ENCODE assay signal across 10 cellular contexts in the genomic region with DNA sequence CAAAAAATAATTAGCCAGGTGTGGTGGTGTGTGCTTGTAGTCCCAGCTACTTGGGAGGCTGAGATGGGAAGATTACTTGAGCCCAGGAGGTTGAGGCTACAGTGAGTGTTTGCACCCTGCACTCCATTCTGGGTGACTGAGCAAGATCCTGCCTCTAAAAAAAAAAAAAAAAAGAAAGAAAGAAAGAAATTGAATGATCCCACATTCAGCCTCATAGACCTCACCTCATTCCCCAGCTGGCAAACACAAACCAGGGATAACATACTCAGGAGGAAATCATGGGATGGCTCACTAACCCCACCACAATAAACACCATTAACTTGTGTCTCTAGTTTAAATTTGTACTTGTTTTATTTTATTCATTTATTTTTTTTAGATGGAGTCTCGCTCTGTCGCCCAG. TPM values are rescaled to one million over a fixed set of nuclear protein-coding genes. Genes with fewer than 3 reads are reported as not detected.
DNase-seq lines count a peak whose midpoint lies in the region; ATAC-seq, FAIRE-seq and TF ChIP-seq lines count a peak whose summit lies in the region.
"Had no signal": no experiment of that assay in that cellular context is flagged by ENCODE, and none has a peak within 500 bp of the region (broad histone marks: within the 10 kb centered on the region; RNA-seq: fewer than 3 reads in every experiment).

No MANE protein-coding gene starts in this region.

- CTCF ChIA-PET in K562 (lab: Yijun Ruan, JAX; ENCODE audit: low intra/inter-chr PET ratio) = interaction anchor here (1.1 to 1.5 kb wide), 3 partner anchors 58 to 193 kb away, joined by 3 to 6 read pairs (median 3); no protein-coding TSS in a partner anchor

- H3K4me3 ChIP-seq in heart right ventricle (no peak overlapping the region), K562 (no peak overlapping the region), muscle layer of colon (ENCODE audit: low read depth in 1 of 2, low read length in 2 of 2) (no peak overlapping the region), upper lobe of left lung (no peak overlapping the region)

- H3K9ac ChIP-seq in K562 (ENCODE audit: insufficient read depth in 1 of 2, low read depth in 2 of 2, low read length in 2 of 2) = no peak overlapping the region
- no peak overlapping the region for H3K9ac ChIP-seq in muscle layer of colon (ENCODE audit: low read length)
- H3K9ac ChIP-seq: parathyroid adenoma had no signal

- 98% methylated on average over 2 of the region's 2 CpGs for WGBS in heart right ventricle, 2 donors
- WGBS in K562 (ENCODE audit: insufficient coverage, low coverage, missing lambda C conversion rate) = 100% methylated on average over 2 of the region's 2 CpGs
- 97% methylated on average over 2 of the region's 2 CpGs for WGBS in upper lobe of left lung, 2 donors

- no peaks in the 10 kb centered on the region for H3K9me1 ChIP-seq in K562 (ENCODE audit: control insufficient read depth, insufficient read depth, low read length)

- FAIRE-seq in K562 (lab: Jason Lieb, UNC) = no peak

- peaks cover 8 to 64% (median 49%) of the 10 kb centered on the region in 9 donors for H3K4me1 ChIP-seq in heart right ventricle
- peaks cover 27 to 45% of the 10 kb centered on the region in 2 experiments for H3K4me1 ChIP-seq in K562 (replicated peaks in 1 of 2; ENCODE audit: control insufficient read depth in 2 of 2, insufficient read depth in 2 of 2, low read length in 2 of 2)
- H3K4me1 ChIP-seq in muscle layer of colon (ENCODE audit: insufficient read depth, low read length) = peaks cover 28% of the 10 kb centered on the region
- H3K4me1 ChIP-seq in upper lobe of left lung = peaks cover 40 to 51% (median 46%) of the 10 kb centered on the region in 4 donors
- H3K4me1 ChIP-seq: parathyroid adenoma had no signal

- H3K9me3 ChIP-seq in heart right ventricle (no peaks in the 10 kb centered on the region), K562 (replicated peaks; ENCODE audit: control insufficient read depth, insufficient read depth, low read depth, low read length) (no peaks in the 10 kb centered on the region), muscle layer of colon (ENCODE audit: low read length) (no peaks in the 10 kb centered on the region), upper lobe of left lung (no peaks in the 10 kb centered on the region)

- intact Hi-C loops in heart right ventricle (cut with DNase I) (loop anchor here in 8 of 10 donors (1.0 to 10.0 kb wide), 8 partner anchors 40 to 354 kb away; a partner anchor contains a TSS), Right ventricle myocardium superior (cut with DNase I) (loop anchor here (2.0 kb wide), 1 partner anchor 60 kb away; no protein-coding TSS in a partner anchor), K562 (cut with micrococcal nuclease) (loop anchor here (1.0 to 10.0 kb wide), 3 partner anchors 60 to 304 kb away; a partner anchor contains a TSS)

- no peak for ATAC-seq in heart right ventricle
- ATAC-seq in Right ventricle myocardium superior (ENCODE audit: poor library complexity) = no peak
- ATAC-seq in K562 = no peak
- no peak for ATAC-seq in upper lobe of left lung (ENCODE audit: low FRiP score in 2 of 2)

- TF ChIP-seq EP300 in K562 (IDR thresholded peaks at IDR 0.05; ENCODE audit: low read length) = no peak
- no peak for TF ChIP-seq EP300 in upper lobe of left lung (IDR thresholded peaks at IDR 0.05)

- peak overlapping the region in 9 of 10 donors; percentile 52 to 87 (median 79) for H3K27ac ChIP-seq in heart right ventricle
- no peak overlapping the region; the same call in 2 of the 3 replicates for H3K27ac ChIP-seq in K562 (ENCODE audit: extremely low read depth, low read depth, low read length)
- peak overlapping the region; percentile 37 for H3K27ac ChIP-seq in muscle layer of colon (ENCODE audit: low read depth, low read length)
- peak overlapping the region; percentile 40 to 81 (median 69) for H3K27ac ChIP-seq in upper lobe of left lung

- peaks cover 27% of the 10 kb centered on the region for H3K79me2 ChIP-seq in K562 (ENCODE audit: control insufficient read depth, insufficient read depth, low read length)

- TF ChIP-seq RAD21 in K562 (CRISPR knock-in tag; conservative IDR thresholded peaks at IDR 0.05 in 1 of 2, IDR thresholded peaks at IDR 0.05 in 1 of 2) = no peak

- H2AFZ ChIP-seq in K562 (ENCODE audit: low read depth, low read length) = no peak overlapping the region
- H2AFZ ChIP-seq: parathyroid adenoma had no signal

- DNase-seq in heart right ventricle (no peak), Right ventricle myocardium superior (no peak), K562 (ENCODE audit: extremely low read depth in 1 of 4, low spot score in 3 of 4) (no peak), upper lobe of left lung (no peak), NCI-H510A treated with DMSO at 0.1 percent for 48 hours (lab: John Stamatoyannopoulos, UW) (no peak), midbrain (lab: John Stamatoyannopoulos, UW) (no peak), NCI-H526 (lab: John Stamatoyannopoulos, UW) (no peak)
- DNase-seq: NCI-H2171 treated with DMSO at 0.1 percent for 48 hours had no signal

- BruUV-seq in K562 (replicated peaks; lab: Mats Ljungman, UMichigan) = no TSS peak

- H3K36me3 ChIP-seq in heart right ventricle (peaks cover 0 to 96% (median 43%) of the 10 kb centered on the region in 9 donors), K562 (ENCODE audit: control insufficient read depth, insufficient read depth, low read length) (peaks cover 83% of the 10 kb centered on the region), muscle layer of colon (ENCODE audit: insufficient read depth, low read length) (peaks cover 45% of the 10 kb centered on the region), upper lobe of left lung (peaks cover 17 to 75% (median 36%) of the 10 kb centered on the region in 4 donors)

- no peaks in the 10 kb centered on the region for H3K27me3 ChIP-seq in heart right ventricle
- H3K27me3 ChIP-seq in K562 (ENCODE audit: control insufficient read depth in 2 of 2, insufficient read depth in 2 of 2, low read length in 2 of 2) = no peaks in the 10 kb centered on the region
- no peaks in the 10 kb centered on the region for H3K27me3 ChIP-seq in muscle layer of colon (ENCODE audit: control insufficient read depth in 1 of 2, insufficient read depth in 2 of 2, low read length in 2 of 2)
- H3K27me3 ChIP-seq in upper lobe of left lung = no peaks in the 10 kb centered on the region

- POLR2A ChIA-PET in K562 (lab: Yijun Ruan, JAX) = interaction anchor here (1.0 to 3.2 kb wide), 5 partner anchors 9 to 113 kb away, joined by 3 to 32 read pairs (median 16); a partner anchor contains a TSS

- H4K20me1 ChIP-seq in K562 (replicated peaks; ENCODE audit: control insufficient read depth, insufficient read depth, low read length) = no peaks in the 10 kb centered on the region

- TF ChIP-seq POLR2A in K562 (conservative IDR thresholded peaks at IDR 0.05) = peak; percentile 55
- no peak for TF ChIP-seq POLR2A in upper lobe of left lung (IDR thresholded peaks at IDR 0.05)

- H3K4me2 ChIP-seq in K562 (ENCODE audit: insufficient read depth, low read length) = no peak overlapping the region

- TF ChIP-seq CTCF in heart right ventricle (IDR thresholded peaks at IDR 0.05) = no peak
- TF ChIP-seq CTCF in K562 (IDR thresholded peaks at IDR 0.05 in 2 of 3, conservative IDR thresholded peaks at IDR 0.05 in 1 of 3; ENCODE audit: insufficient read depth in 2 of 3, low read depth in 1 of 3, low read length in 3 of 3) = no peak
- TF ChIP-seq CTCF in upper lobe of left lung (IDR thresholded peaks at IDR 0.05) = no peak

- in situ Hi-C loops in K562 (cut with MboI) = no loop called here

RNA-seq across cellular contexts. Expression of a gene that starts 8.5 kb away (rescaled TPM):
- total RNA-seq in heart right ventricle = 100 to 1,000 TPM; 115 to 148 (median 132) TPM
- 10 to 100 TPM; 66.7 to 92.6 TPM for polyA plus RNA-seq in heart right ventricle
- total RNA-seq in Right ventricle myocardium superior = 108 TPM
- total RNA-seq in K562 (2011; cell fraction: chromatin; rRNA removed; ENCODE audit: low replicate concordance) = 86.7 and 153 TPM in 2 replicates
- total RNA-seq in K562 (2011; cell fraction: nucleolus; rRNA removed) = 54.7 and 57.9 TPM in 2 replicates
- 124 and 201 TPM in 2 replicates for total RNA-seq in K562 (2011; cell fraction: nucleoplasm; rRNA removed)
- total RNA-seq in K562 (2014; rRNA removed) = 147 and 163 TPM in 2 replicates
- 196 and 198 TPM in 2 replicates for total RNA-seq in K562 (2014; rRNA removed; fragmentation: Illumina TruSeq; extraction: Trizol)
- total RNA-seq in K562 (2015; rRNA removed; fragmentation: Illumina TruSeq; extraction: Trizol) = 183 and 188 TPM in 2 replicates
- total RNA-seq in K562 (2021) = 203 and 219 TPM in 2 replicates
- 133 and 156 TPM in 2 replicates for polyA plus RNA-seq in K562 (2011; rRNA removed)
- polyA plus RNA-seq in K562 (2011; cell fraction: cytosol; rRNA removed) = 116 and 118 TPM in 2 replicates
- polyA plus RNA-seq in K562 (2011; cell fraction: nucleus; rRNA removed) = 47.5 and 50.4 TPM in 2 replicates
- 174 and 197 TPM in 2 replicates for polyA plus RNA-seq in K562 (2012)
- polyA plus RNA-seq in K562 (2014; fragmentation: Illumina TruSeq; extraction: Trizol) = 565 and 605 TPM in 2 replicates
- polyA plus RNA-seq in K562 (2014; fragmentation: Nextera tagmentation; extraction: Ambion mirVana) = 10 to 100 TPM; 68.1 to 93.9 TPM
- polyA plus RNA-seq in K562 (2014; rRNA removed) = 197 and 354 TPM in 2 replicates
- 60.6 and 80.0 TPM in 2 replicates for polyA minus RNA-seq in K562 (2011; rRNA and poly(A)+ RNA removed)
- 32.9 and 35.0 TPM in 2 replicates for polyA minus RNA-seq in K562 (2011; cell fraction: cytosol; rRNA and poly(A)+ RNA removed)
- polyA minus RNA-seq in K562 (2011; cell fraction: nucleus; rRNA and poly(A)+ RNA removed) = 22.9 and 51.1 TPM in 2 replicates
- 100 to 1,000 TPM; 141 to 271 (median 212) TPM for total RNA-seq in upper lobe of left lung

RNA-seq across cellular contexts. Expression of a gene that starts 41.5 kb away (rescaled TPM):
- total RNA-seq in heart right ventricle (100 to 1,000 TPM in 8 of 10 donors, 10 to 100 TPM in 2; 76.4 to 155 (median 122) TPM), Right ventricle myocardium superior (85.9 TPM), K562 (2014; rRNA removed) (129 and 138 TPM in 2 replicates), K562 (2014; rRNA removed; fragmentation: Illumina TruSeq; extraction: Trizol) (153 and 184 TPM in 2 replicates), K562 (2015; rRNA removed; fragmentation: Illumina TruSeq; extraction: Trizol) (109 and 120 TPM in 2 replicates), K562 (2021) (200 and 224 TPM in 2 replicates), upper lobe of left lung (100 to 1,000 TPM; 188 to 580 (median 425) TPM)
- polyA plus RNA-seq in heart right ventricle (10 to 100 TPM; 54.3 to 77.7 TPM), K562 (2011; rRNA removed) (144 and 222 TPM in 2 replicates), K562 (2014; fragmentation: Illumina TruSeq; extraction: Trizol) (147 and 158 TPM in 2 replicates), K562 (2014; fragmentation: Nextera tagmentation; extraction: Ambion mirVana) (10 to 100 TPM; 27.1 to 31.0 TPM), K562 (2014; rRNA removed) (131 and 143 TPM in 2 replicates)
- 200 and 281 TPM in 2 replicates for total RNA-seq in K562 (2011; cell fraction: chromatin; rRNA removed; ENCODE audit: low replicate concordance)
- 147 and 148 TPM in 2 replicates for total RNA-seq in K562 (2011; cell fraction: nucleolus; rRNA removed)
- 206 and 295 TPM in 2 replicates for total RNA-seq in K562 (2011; cell fraction: nucleoplasm; rRNA removed)
- 86.7 and 94.2 TPM in 2 replicates for polyA plus RNA-seq in K562 (2011; cell fraction: cytosol; rRNA removed)
- 179 and 244 TPM in 2 replicates for polyA plus RNA-seq in K562 (2011; cell fraction: nucleus; rRNA removed)
- 139 and 140 TPM in 2 replicates for polyA plus RNA-seq in K562 (2012)
- polyA minus RNA-seq in K562 (2011; rRNA and poly(A)+ RNA removed) = 221 and 238 TPM in 2 replicates
- polyA minus RNA-seq in K562 (2011; cell fraction: cytosol; rRNA and poly(A)+ RNA removed) = 104 and 109 TPM in 2 replicates
- polyA minus RNA-seq in K562 (2011; cell fraction: nucleus; rRNA and poly(A)+ RNA removed) = 141 and 172 TPM in 2 replicates
